Comparison of ENCODE assay signal across 7 cellular contexts in genomic region chr2:102562529-102562928, GRCh38. TPM values are rescaled to one million over a fixed set of nuclear protein-coding genes. Genes with fewer than 3 reads are reported as not detected.
"Had no signal": no experiment of that assay in that cellular context is flagged by ENCODE, and none has a peak within 500 bp of the region (broad histone marks: within the 10 kb centered on the region; RNA-seq: fewer than 3 reads in every experiment).

No MANE protein-coding gene starts in this region.

RNA-seq across cellular contexts. Expression of gene SLC9A2, which starts 56.8 kb away (rescaled TPM):
- total RNA-seq: mesenteric fat pad; naive thymus-derived CD4-positive, alpha-beta T cell; natural killer cell treated with Interleukin-12 subunit alpha and Interleukin-12 subunit beta and Interleukin-15 and Interleukin-18, amount 100 ng/mL, for 72 hours; pulmonary artery endothelial cell; smooth muscle cell; vagina had no signal
- polyA plus RNA-seq: ovary, smooth muscle cell had no signal
